In the genomic region with DNA sequence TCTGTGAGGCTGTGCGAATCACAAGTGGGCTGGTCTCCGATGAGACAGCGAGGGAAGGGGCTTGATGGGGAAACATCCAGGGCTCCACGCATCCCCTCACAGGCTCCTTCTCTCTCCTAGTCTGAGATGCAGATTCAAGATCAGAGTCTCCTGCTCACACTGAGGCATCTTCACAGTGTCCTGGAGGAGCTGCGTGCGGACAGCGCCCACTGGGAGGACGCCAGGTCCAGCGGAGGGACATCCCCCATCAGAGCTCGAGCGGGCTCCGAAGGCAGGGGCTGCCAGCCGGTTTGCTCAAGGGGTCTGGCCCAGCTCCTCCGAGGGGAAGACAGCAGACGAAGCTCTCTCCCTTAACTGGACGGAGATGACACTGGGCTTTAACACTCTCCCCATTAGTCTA, we compare ENCODE assay signal across 28 cellular contexts. TPM values are rescaled to one million over a fixed set of nuclear protein-coding genes. Genes with fewer than 3 reads are reported as not detected.
"Had no signal": no experiment of that assay in that cellular context is flagged by ENCODE, and none has a peak within 500 bp of the region (broad histone marks: within the 10 kb centered on the region; RNA-seq: fewer than 3 reads in every experiment).

No MANE protein-coding gene starts in this region.

- H3K27ac ChIP-seq: adrenal gland, body of pancreas, colonic mucosa, epithelial cell of prostate, pancreas, prostate gland, tibial nerve, VCaP had no signal

- H3K4me1 ChIP-seq: adrenal gland, body of pancreas, colonic mucosa, pancreas, prostate gland had no signal

- H3K4me3 ChIP-seq: adrenal gland, body of pancreas, colonic mucosa, pancreas, prostate gland, tibial nerve had no signal

- ATAC-seq: activated T-cell treated with anti-CD3 and anti-CD28 coated beads, Interleukin-2, amount 50 U/mL, for 72 hours; body of pancreas; left lobe of liver; naive thymus-derived CD4-positive, alpha-beta T cell; pancreas had no signal

- H3K27me3 ChIP-seq: adrenal gland, body of pancreas, colonic mucosa, pancreas, tibial nerve had no signal

- H3K36me3 ChIP-seq: adrenal gland, colonic mucosa, pancreas, prostate gland, tibial nerve had no signal

- H3K9me3 ChIP-seq: adrenal gland, body of pancreas, colonic mucosa, pancreas, prostate gland, tibial nerve had no signal

- DNase-seq: activated CD4-positive, alpha-beta T cell treated with anti-CD3 and anti-CD28 coated beads for 4 hours; activated CD4-positive, alpha-beta T cell treated with anti-CD3 and anti-CD28 coated beads, Interleukin-2, amount 50 U/mL, for 4 hours; activated naive CD4-positive, alpha-beta T cell treated with anti-CD3 and anti-CD28 coated beads for 36 hours; activated naive CD8-positive, alpha-beta T cell treated with anti-CD3 and anti-CD28 coated beads for 36 hours; activated T-cell treated with anti-CD3 and anti-CD28 coated beads for 4 hours; activated T-cell treated with anti-CD3 and anti-CD28 coated beads, Interleukin-2, amount 50 U/mL, for 72 hours; adrenal gland; aorta; body of pancreas; cerebellar nuclear complex; colonic mucosa; effector CD8-positive, alpha-beta T cell; head of caudate nucleus; kidney glomerular epithelial cell; midbrain; naive thymus-derived CD4-positive, alpha-beta T cell; pancreas; retina; stimulated activated naive CD4-positive, alpha-beta T cell treated with Interleukin-2 at 50 U/mL for 16 hours had no signal

RNA-seq across cellular contexts. Expression of a gene that starts 3.5 kb away (rescaled TPM):
- total RNA-seq: activated naive CD4-positive, alpha-beta T cell treated with anti-CD3 and anti-CD28 coated beads for 36 hours; activated naive CD8-positive, alpha-beta T cell treated with anti-CD3 and anti-CD28 coated beads for 36 hours; body of pancreas; left lobe of liver; prostate gland; T-helper 1 cell treated with Interleukin-12 subunit alpha and Interleukin-12 subunit beta and Interleukin-4 antibody, amounts not matched to agents 30 ng/mL and 1 ng/mL, for 36 hours had no signal

RNA-seq across cellular contexts. Expression of a gene that starts 19.1 kb away (rescaled TPM):
- total RNA-seq: activated naive CD4-positive, alpha-beta T cell treated with anti-CD3 and anti-CD28 coated beads for 36 hours; activated naive CD8-positive, alpha-beta T cell treated with anti-CD3 and anti-CD28 coated beads for 36 hours; adrenal gland; aorta; body of pancreas; colonic mucosa; dermis microvascular lymphatic vessel endothelial cell; fibroblast of villous mesenchyme; left lobe of liver; pancreas; T-helper 1 cell treated with Interleukin-12 subunit alpha and Interleukin-12 subunit beta and Interleukin-4 antibody, amounts not matched to agents 30 ng/mL and 1 ng/mL, for 36 hours had no signal
- polyA plus RNA-seq: aorta, neural cell, pancreas had no signal

RNA-seq across cellular contexts. Expression of a gene that starts 22.0 kb away (rescaled TPM):
- total RNA-seq: body of pancreas, fibroblast of villous mesenchyme had no signal
